ENCODE assay signal across 5 cellular contexts in genomic region chr10:14993500-14994096, GRCh38. TPM values are rescaled to one million over a fixed set of nuclear protein-coding genes. Genes with fewer than 3 reads are reported as not detected.
"Had no signal": no experiment of that assay in that cellular context is flagged by ENCODE, and none has a peak within 500 bp of the region (broad histone marks: within the 10 kb centered on the region; RNA-seq: fewer than 3 reads in every experiment).

No MANE protein-coding gene starts in this region.

RNA-seq across cellular contexts. Expression of gene MEIG1, which starts 34.4 kb away (rescaled TPM):
- total RNA-seq: HT-29, IMR-90, M059J, Right ventricle myocardium superior, SJSA1 had no signal
- polyA plus RNA-seq: IMR-90 had no signal

RNA-seq across cellular contexts. Expression of gene OLAH, which starts 50.1 kb away (rescaled TPM):
- total RNA-seq: HT-29, IMR-90, M059J had no signal
- polyA plus RNA-seq: IMR-90 had no signal
